Comparison of ENCODE assay signal across 9 cellular contexts in genomic region chr4:122542411-122543236, GRCh38.
DNase-seq lines count a peak whose midpoint lies in the region; ATAC-seq lines count a peak whose summit lies in the region.
"Had no signal": no experiment of that assay in that cellular context is flagged by ENCODE, and none has a peak within 500 bp of the region (broad histone marks: within the 10 kb centered on the region; RNA-seq: fewer than 3 reads in every experiment).

No MANE protein-coding gene starts in this region.

- intact Hi-C loops in activated CD4-positive, alpha-beta memory T cell treated with anti-CD3 and anti-CD28 coated beads for 36 hours (cut with micrococcal nuclease) = loop anchor here (1.0 to 5.0 kb wide), 8 partner anchors 11 to 390 kb away; partner anchors contain the start of genes BLTP1 and IL21

- H3K27me3 Mint-ChIP-seq in activated T-cell treated with anti-CD3 and anti-CD28 coated beads, Interleukin-2, amount 50 U/mL, for 4 hours (ENCODE audit: low read depth) = no peaks in the 10 kb centered on the region
- H3K27me3 Mint-ChIP-seq in activated CD4-positive, alpha-beta memory T cell treated with anti-CD3 and anti-CD28 coated beads for 36 hours = no peaks in the 10 kb centered on the region
- peaks cover 0 to 5% of the 10 kb centered on the region in 2 donors for H3K27me3 Mint-ChIP-seq in stimulated activated naive B cell treated with anti-CD40 and anti-IgM and Interleukin-4, amounts not matched to agents 10 μg/mL and 1 μg/mL and 100 μg/mL, for 72 hours

- peaks cover 81% of the 10 kb centered on the region for H3K4me1 Mint-ChIP-seq in activated T-cell treated with anti-CD3 and anti-CD28 coated beads, Interleukin-2, amount 50 U/mL, for 4 hours (ENCODE audit: low read depth)
- H3K4me1 Mint-ChIP-seq in activated CD4-positive, alpha-beta memory T cell treated with anti-CD3 and anti-CD28 coated beads for 36 hours (ENCODE audit: low read depth) = peaks cover 93% of the 10 kb centered on the region
- no peaks in the 10 kb centered on the region for H3K4me1 Mint-ChIP-seq in stimulated activated naive B cell treated with anti-CD40 and anti-IgM and Interleukin-4, amounts not matched to agents 10 μg/mL and 1 μg/mL and 100 μg/mL, for 72 hours

- POLR2A ChIA-PET in activated CD4-positive, alpha-beta memory T cell treated with anti-CD3 and anti-CD28 coated beads for 36 hours (lab: Charles Lee) = interaction anchor here (0.8 to 4.0 kb wide), 16 partner anchors 9 to 117 kb away, joined by 3 to 26 read pairs (median 4); partner anchors contain the start of genes IL2 and IL21

- H3K36me3 Mint-ChIP-seq in activated T-cell treated with anti-CD3 and anti-CD28 coated beads, Interleukin-2, amount 50 U/mL, for 4 hours (ENCODE audit: insufficient read depth) = no peaks in the 10 kb centered on the region
- no peaks in the 10 kb centered on the region for H3K36me3 Mint-ChIP-seq in activated CD4-positive, alpha-beta memory T cell treated with anti-CD3 and anti-CD28 coated beads for 36 hours
- no peaks in the 10 kb centered on the region for H3K36me3 Mint-ChIP-seq in stimulated activated naive B cell treated with anti-CD40 and anti-IgM and Interleukin-4, amounts not matched to agents 10 μg/mL and 1 μg/mL and 100 μg/mL, for 72 hours

- no peaks in the 10 kb centered on the region for H3K9me3 Mint-ChIP-seq in activated T-cell treated with anti-CD3 and anti-CD28 coated beads, Interleukin-2, amount 50 U/mL, for 4 hours
- no peaks in the 10 kb centered on the region for H3K9me3 Mint-ChIP-seq in activated CD4-positive, alpha-beta memory T cell treated with anti-CD3 and anti-CD28 coated beads for 36 hours
- H3K9me3 Mint-ChIP-seq in stimulated activated naive B cell treated with anti-CD40 and anti-IgM and Interleukin-4, amounts not matched to agents 10 μg/mL and 1 μg/mL and 100 μg/mL, for 72 hours = peaks cover 0 to 1% of the 10 kb centered on the region in 2 donors

- peak overlapping the region; percentile 69 for H3K4me3 Mint-ChIP-seq in activated T-cell treated with anti-CD3 and anti-CD28 coated beads, Interleukin-2, amount 50 U/mL, for 4 hours
- peak overlapping the region; percentile 62 for H3K4me3 Mint-ChIP-seq in activated CD4-positive, alpha-beta memory T cell treated with anti-CD3 and anti-CD28 coated beads for 36 hours
- H3K4me3 Mint-ChIP-seq in stimulated activated naive B cell treated with anti-CD40 and anti-IgM and Interleukin-4, amounts not matched to agents 10 μg/mL and 1 μg/mL and 100 μg/mL, for 72 hours = no peak overlapping the region

- DNase-seq in activated T-cell treated with anti-CD3 and anti-CD28 coated beads, Interleukin-2, amount 50 U/mL, for 4 hours = no peak
- DNase-seq in activated T-cell treated with anti-CD3 and anti-CD28 coated beads, Interleukin-2, amount 50 U/mL, for 1 hour = no peak
- no peak for DNase-seq in activated CD4-positive, alpha-beta memory T cell treated with anti-CD3 and anti-CD28 coated beads for 36 hours
- DNase-seq in stimulated activated naive B cell treated with anti-CD40 and anti-IgM and Interleukin-4, amounts not matched to agents 10 μg/mL and 1 μg/mL and 100 μg/mL, for 72 hours = no peak
- DNase-seq in DMS 273 (lab: John Stamatoyannopoulos, UW; ENCODE audit: unreplicated experiment) = no peak
- no peak for DNase-seq in NCI-H2029 treated with DMSO at 0.1 percent for 48 hours (lab: John Stamatoyannopoulos, UW)
- DNase-seq in stimulated activated CD4-positive, alpha-beta T cell treated with anti-CD3 and anti-CD28 coated beads, Interleukin-4, amount 100 ng/mL, for 1 hour = no peak
- DNase-seq: OCI-M1 had no signal

- peak; percentile 65 to 74 for ATAC-seq in activated T-cell treated with anti-CD3 and anti-CD28 coated beads, Interleukin-2, amount 50 U/mL, for 4 hours
- peak; percentile 89 for ATAC-seq in HG02852 (IDR thresholded peaks at IDR 0.05; ENCODE audit: unreplicated experiment)
- ATAC-seq in stimulated activated naive B cell treated with anti-CD40 and anti-IgM and Interleukin-4, amounts not matched to agents 10 μg/mL and 1 μg/mL and 100 μg/mL, for 72 hours (replicated peaks) = peak; percentile 57 to 81

- H3K27ac Mint-ChIP-seq in activated CD4-positive, alpha-beta memory T cell treated with anti-CD3 and anti-CD28 coated beads for 36 hours = peak overlapping the region; percentile 97
- no peak overlapping the region for H3K27ac Mint-ChIP-seq in stimulated activated naive B cell treated with anti-CD40 and anti-IgM and Interleukin-4, amounts not matched to agents 10 μg/mL and 1 μg/mL and 100 μg/mL, for 72 hours

- CTCF ChIA-PET in activated CD4-positive, alpha-beta memory T cell treated with anti-CD3 and anti-CD28 coated beads for 36 hours (lab: Charles Lee) = interaction anchor here (0.9 to 2.6 kb wide), 9 partner anchors 10 to 1290 kb away, joined by 3 to 29 read pairs (median 4); no protein-coding TSS in a partner anchor

Comparison
In these comparisons a context has a peak if more than half of its experiments do, and no peak if none do; other contexts are left out.
1. H3K4me3 Mint-ChIP-seq: peak in activated T-cell treated with anti-CD3 and anti-CD28 coated beads, Interleukin-2, amount 50 U/mL, for 4 hours (single experiment) and activated CD4-positive, alpha-beta memory T cell treated with anti-CD3 and anti-CD28 coated beads for 36 hours (single experiment); none in stimulated activated naive B cell treated with anti-CD40 and anti-IgM and Interleukin-4, amounts not matched to agents 10 μg/mL and 1 μg/mL and 100 μg/mL, for 72 hours (0 of 2).
2. Peak in every context shown above with its lines, with median percentiles within 50 percentile points of each other: ATAC-seq.